In the genomic region with DNA sequence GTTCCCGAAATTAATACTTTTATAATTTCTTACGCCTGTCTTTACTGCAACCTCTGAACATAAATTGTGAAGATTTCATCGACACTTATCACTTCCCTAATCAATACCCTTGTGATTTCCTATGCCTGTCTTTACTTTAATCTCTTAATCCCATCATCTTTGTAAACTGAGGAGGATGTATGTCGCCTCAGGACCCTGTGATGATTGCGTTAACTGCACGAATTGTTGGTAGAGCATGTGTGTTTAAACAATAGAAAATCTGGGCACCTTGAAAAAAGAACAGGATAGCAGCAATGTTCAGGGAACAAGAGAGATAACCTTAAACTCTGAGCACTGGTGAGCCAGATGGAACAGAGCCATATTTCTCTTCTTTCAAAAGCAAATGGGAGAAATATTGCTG, we compare ENCODE assay signal across 2 cellular contexts. TPM values are rescaled to one million over a fixed set of nuclear protein-coding genes. Genes with fewer than 3 reads are reported as not detected.
"Had no signal": no experiment of that assay in that cellular context is flagged by ENCODE, and none has a peak within 500 bp of the region (broad histone marks: within the 10 kb centered on the region; RNA-seq: fewer than 3 reads in every experiment).

No MANE protein-coding gene starts in this region.

RNA-seq across cellular contexts. Expression of a gene that starts 4.5 kb away (rescaled TPM):
- total RNA-seq: naive thymus-derived CD8-positive, alpha-beta T cell; right atrium auricular region had no signal
- polyA plus RNA-seq: naive thymus-derived CD8-positive, alpha-beta T cell had no signal
